Comparison of ENCODE assay signal across 9 cellular contexts in genomic region chr6:29633532-29633901, GRCh38. TPM values are rescaled to one million over a fixed set of nuclear protein-coding genes. Genes with fewer than 3 reads are reported as not detected.
DNase-seq lines count a peak whose midpoint lies in the region; ATAC-seq, FAIRE-seq and TF ChIP-seq lines count a peak whose summit lies in the region.
"Had no signal": no experiment of that assay in that cellular context is flagged by ENCODE, and none has a peak within 500 bp of the region (broad histone marks: within the 10 kb centered on the region; RNA-seq: fewer than 3 reads in every experiment).

No MANE protein-coding gene starts in this region.

- H3K27ac ChIP-seq in pancreas = no peak overlapping the region

- peak; percentile 26 for ATAC-seq in SK-N-SH treated with all-trans-retinoic acid at 6 μM for 48 hours
- peak; percentile 1 to 9 (median 6) for ATAC-seq in pancreas

- intact Hi-C loops in pancreas (cut with DNase I) = no loop called here

- H3K27me3 ChIP-seq in pancreas = no peaks in the 10 kb centered on the region

- no peaks in the 10 kb centered on the region for H3K36me3 ChIP-seq in pancreas

- H3K4me3 ChIP-seq in fibroblast of the aortic adventitia (ENCODE audit: low read depth, low read length) (peak overlapping the region; percentile 78), pancreas (peak overlapping the region; percentile 47 to 73 (median 59))

- no peaks in the 10 kb centered on the region for H3K9me3 ChIP-seq in pancreas

- WGBS in pancreas, 2 donors = 12 to 13% methylated on average over 9 of the region's 9 CpGs

- H3K4me1 ChIP-seq in pancreas = peaks cover 3 to 12% (median 7%) of the 10 kb centered on the region in 3 donors

- TF ChIP-seq CTCF in fibroblast of the aortic adventitia (IDR thresholded peaks at IDR 0.05; ENCODE audit: insufficient read depth, low read length) = no peak
- TF ChIP-seq CTCF in pancreas (IDR thresholded peaks at IDR 0.05) = no peak

- no peak for FAIRE-seq in pancreas (lab: Jason Lieb, UNC)

- DNase-seq in NCI-H510A treated with DMSO at 0.1 percent for 48 hours (lab: John Stamatoyannopoulos, UW) (peak; percentile 45), NCI-H510A (lab: John Stamatoyannopoulos, UW) (no peak), fibroblast of the aortic adventitia (ENCODE audit: low read depth) (no peak), pancreas (no peak), CD1c-positive myeloid dendritic cell (ENCODE audit: extremely low spot score) (no peak), hepatic stellate cell (ENCODE audit: low spot score) (no peak), SIG-M5 (lab: John Stamatoyannopoulos, UW) (no peak)

TF ChIP-seq in SK-N-SH treated with all-trans-retinoic acid at 6 μM for 48 hours, 23 proteins besides CTCF, POLR2A, EP300 and RAD21:
- TF ChIP-seq CSRNP3 (CRISPR knock-in tag; IDR thresholded peaks at IDR 0.05) = no peak
- TF ChIP-seq ZNF70 (CRISPR knock-in tag; IDR thresholded peaks at IDR 0.05) = no peak
- TF ChIP-seq PPARA (CRISPR knock-in tag; IDR thresholded peaks at IDR 0.05; ENCODE audit: borderline replicate concordance) = no peak
- TF ChIP-seq RARB (CRISPR knock-in tag; IDR thresholded peaks at IDR 0.05) = no peak
- TF ChIP-seq ZNF8 (CRISPR knock-in tag; IDR thresholded peaks at IDR 0.05) = no peak
- TF ChIP-seq GLIS3 (CRISPR knock-in tag; IDR thresholded peaks at IDR 0.05) = no peak
- TF ChIP-seq ZC3H10 (CRISPR knock-in tag; IDR thresholded peaks at IDR 0.05) = no peak
- TF ChIP-seq, protein P1, sequence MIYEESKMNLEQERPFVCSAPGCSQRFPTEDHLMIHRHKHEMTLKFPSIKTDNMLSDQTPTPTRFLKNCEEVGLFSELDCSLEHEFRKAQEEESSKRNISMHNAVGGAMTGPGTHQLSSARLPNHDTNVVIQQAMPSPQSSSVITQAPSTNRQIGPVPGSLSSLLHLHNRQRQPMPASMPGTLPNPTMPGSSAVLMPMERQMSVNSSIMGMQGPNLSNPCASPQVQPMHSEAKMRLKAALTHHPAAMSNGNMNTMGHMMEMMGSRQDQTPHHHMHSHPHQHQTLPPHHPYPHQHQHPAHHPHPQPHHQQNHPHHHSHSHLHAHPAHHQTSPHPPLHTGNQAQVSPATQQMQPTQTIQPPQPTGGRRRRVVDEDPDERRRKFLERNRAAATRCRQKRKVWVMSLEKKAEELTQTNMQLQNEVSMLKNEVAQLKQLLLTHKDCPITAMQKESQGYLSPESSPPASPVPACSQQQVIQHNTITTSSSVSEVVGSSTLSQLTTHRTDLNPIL (CRISPR knock-in tag; IDR thresholded peaks at IDR 0.05; ENCODE audit: low read depth) = no peak
- TF ChIP-seq POU6F1 (CRISPR knock-in tag; IDR thresholded peaks at IDR 0.05; ENCODE audit: borderline replicate concordance, low read depth) = no peak
- TF ChIP-seq ISL1 (CRISPR knock-in tag; IDR thresholded peaks at IDR 0.05) = no peak
- no peak for TF ChIP-seq CSDC2 (CRISPR knock-in tag; IDR thresholded peaks at IDR 0.05)
- TF ChIP-seq OSR1 (CRISPR knock-in tag; IDR thresholded peaks at IDR 0.05) = no peak
- no peak for TF ChIP-seq TCF4 (CRISPR knock-in tag; IDR thresholded peaks at IDR 0.05; ENCODE audit: borderline replicate concordance)
- TF ChIP-seq TSHZ2 (CRISPR knock-in tag; IDR thresholded peaks at IDR 0.05) = no peak
- TF ChIP-seq BACH2 (CRISPR knock-in tag; IDR thresholded peaks at IDR 0.05; ENCODE audit: borderline replicate concordance) = no peak
- no peak for TF ChIP-seq ARNTL (CRISPR knock-in tag; IDR thresholded peaks at IDR 0.05; ENCODE audit: borderline replicate concordance, low read depth)
- TF ChIP-seq, protein P2, sequence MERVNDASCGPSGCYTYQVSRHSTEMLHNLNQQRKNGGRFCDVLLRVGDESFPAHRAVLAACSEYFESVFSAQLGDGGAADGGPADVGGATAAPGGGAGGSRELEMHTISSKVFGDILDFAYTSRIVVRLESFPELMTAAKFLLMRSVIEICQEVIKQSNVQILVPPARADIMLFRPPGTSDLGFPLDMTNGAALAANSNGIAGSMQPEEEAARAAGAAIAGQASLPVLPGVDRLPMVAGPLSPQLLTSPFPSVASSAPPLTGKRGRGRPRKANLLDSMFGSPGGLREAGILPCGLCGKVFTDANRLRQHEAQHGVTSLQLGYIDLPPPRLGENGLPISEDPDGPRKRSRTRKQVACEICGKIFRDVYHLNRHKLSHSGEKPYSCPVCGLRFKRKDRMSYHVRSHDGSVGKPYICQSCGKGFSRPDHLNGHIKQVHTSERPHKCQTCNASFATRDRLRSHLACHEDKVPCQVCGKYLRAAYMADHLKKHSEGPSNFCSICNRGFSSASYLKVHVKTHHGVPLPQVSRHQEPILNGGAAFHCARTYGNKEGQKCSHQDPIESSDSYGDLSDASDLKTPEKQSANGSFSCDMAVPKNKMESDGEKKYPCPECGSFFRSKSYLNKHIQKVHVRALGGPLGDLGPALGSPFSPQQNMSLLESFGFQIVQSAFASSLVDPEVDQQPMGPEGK (CRISPR knock-in tag; IDR thresholded peaks at IDR 0.05; ENCODE audit: borderline replicate concordance) = no peak
- TF ChIP-seq ZFP30 (CRISPR knock-in tag; IDR thresholded peaks at IDR 0.05) = no peak
- no peak for TF ChIP-seq ZFP3 (CRISPR knock-in tag; IDR thresholded peaks at IDR 0.05)
- TF ChIP-seq ZNF565 (CRISPR knock-in tag; conservative IDR thresholded peaks at IDR 0.05; ENCODE audit: low read depth) = no peak

RNA-seq across cellular contexts. Expression of gene GABBR1, which starts 0.5 kb away (rescaled TPM):
- total RNA-seq in fibroblast of the aortic adventitia (ENCODE audit: low replicate concordance) (11.7 and 19.2 TPM in 2 replicates), pancreas (10 to 100 TPM in 1 of 6 donors, 1 to 10 TPM in 5; 5.2 to 21.1 (median 7.5) TPM)
- 10 to 100 TPM; 24.1 to 26.7 TPM for polyA plus RNA-seq in pancreas

RNA-seq across cellular contexts. Expression of gene MOG, which starts 23.4 kb away (rescaled TPM):
- not detected in 2 replicates for total RNA-seq in fibroblast of the aortic adventitia (ENCODE audit: low replicate concordance)
- total RNA-seq in pancreas = not detected
- polyA plus RNA-seq in pancreas = not detected
- total RNA-seq: activated CD8-positive, alpha-beta memory T cell treated with anti-CD3 and anti-CD28 coated beads for 36 hours had no signal

RNA-seq across cellular contexts. Expression of gene ZFP57, which starts 47.4 kb away (rescaled TPM):
- total RNA-seq in fibroblast of the aortic adventitia (ENCODE audit: low replicate concordance) (0.49 TPM in 1 of 2 replicates, not detected in the other), pancreas (under 1 TPM in 2 of 6 donors, not detected in 4; 0.09 to 0.12 TPM)
- 1 to 10 TPM in 1 of 2 donors, not detected in 1; 1.1 TPM for polyA plus RNA-seq in pancreas

RNA-seq across cellular contexts. Expression of gene OR2H2, which starts 48.6 kb away (rescaled TPM):
- total RNA-seq in fibroblast of the aortic adventitia (ENCODE audit: low replicate concordance) (not detected in 2 replicates), pancreas (not detected)
- not detected for polyA plus RNA-seq in pancreas
- total RNA-seq: activated CD8-positive, alpha-beta memory T cell treated with anti-CD3 and anti-CD28 coated beads for 36 hours had no signal
